ENCODE assay signal across 8 cellular contexts in genomic region chr20:52242237-52243230, GRCh38. TPM values are rescaled to one million over a fixed set of nuclear protein-coding genes. Genes with fewer than 3 reads are reported as not detected.
DNase-seq lines count a peak whose midpoint lies in the region; ATAC-seq and TF ChIP-seq lines count a peak whose summit lies in the region.

No MANE protein-coding gene starts in this region.

- POLR2A ChIA-PET in Panc1 (lab: Charles Lee) = no interaction called here

- in situ Hi-C loops in Panc1 (cut with HindIII; ENCODE audit: low pct_unique_long_range_greater_than_20kb, low sequenced_read_pairs) = no loop called here

- H3K36me3 ChIP-seq in H7 (replicated peaks; ENCODE audit: control insufficient read depth, insufficient read depth, low read length) (no peaks in the 10 kb centered on the region), Panc1 (ENCODE audit: control insufficient read depth, insufficient read depth, low read length) (no peaks in the 10 kb centered on the region), testis (ENCODE audit: low read depth, missing control alignments) (no peaks in the 10 kb centered on the region)

- H3K27ac ChIP-seq in Panc1 (ENCODE audit: low read length) (no peak overlapping the region), testis (no peak overlapping the region)

- intact Hi-C loops in Panc1 (cut with micrococcal nuclease; ENCODE audit: unreplicated experiment) (loop anchor here (2.0 kb wide), 1 partner anchor 136 kb away; no protein-coding TSS in a partner anchor), testis (cut with DNase I; ENCODE audit: low total_unique reads) (no loop called here)

- WGBS in testis, 2 donors = 63 to 69% methylated on average over 7 of the region's 7 CpGs

- no TSS peak for BruUV-seq in Panc1 (replicated peaks; lab: Mats Ljungman, UMichigan)

- CTCF ChIA-PET in Panc1 (lab: Charles Lee) = no interaction called here

- H3K4me1 ChIP-seq in Panc1 (ENCODE audit: control insufficient read depth, insufficient read depth, low read length) (no peaks in the 10 kb centered on the region), testis (no peaks in the 10 kb centered on the region)

- H3K27me3 ChIP-seq in H7 (ENCODE audit: control insufficient read depth, insufficient read depth, low read length) (no peaks in the 10 kb centered on the region), Panc1 (ENCODE audit: control insufficient read depth, insufficient read depth, low read length) (no peaks in the 10 kb centered on the region), testis (no peaks in the 10 kb centered on the region)

- no peaks in the 10 kb centered on the region for H3K9me3 ChIP-seq in Panc1 (ENCODE audit: control insufficient read depth, insufficient read depth, low read depth, low read length)
- no peaks in the 10 kb centered on the region for H3K9me3 ChIP-seq in testis

- no peak for TF ChIP-seq POLR2A in testis (IDR thresholded peaks at IDR 0.05)

- peak; percentile 7 for DNase-seq in AG08396 (ENCODE audit: low spot score)
- peak; percentile 22 for DNase-seq in H7
- peak; percentile 1 for DNase-seq in Panc1 (ENCODE audit: low read depth, low spot score)
- DNase-seq in fibroblast of peridontal ligament (ENCODE audit: extremely low read depth) = peak; percentile 58
- DNase-seq in testis = no peak
- no peak for DNase-seq in NCI-H187 treated with DMSO at 0.1 percent for 48 hours (lab: John Stamatoyannopoulos, UW)
- no peak for DNase-seq in HK-2 (ENCODE audit: unreplicated experiment)
- no peak for DNase-seq in iPS-NIHi7 (ENCODE audit: extremely low spot score)

- H3K4me3 ChIP-seq in H7 (ENCODE audit: insufficient read depth, low read depth, low read length) = no peak overlapping the region
- H3K4me3 ChIP-seq in Panc1 (ENCODE audit: low read depth in 2 of 2, low read length in 2 of 2) = no peak overlapping the region
- no peak overlapping the region for H3K4me3 ChIP-seq in testis

- ATAC-seq in Panc1 = no peak

- TF ChIP-seq CTCF in Panc1 (IDR thresholded peaks at IDR 0.05) (peak; percentile 49; the same call in 1 of the 2 replicates), testis (IDR thresholded peaks at IDR 0.05) (peak in 2 of 3 experiments; percentile 11 to 96)

RNA-seq across cellular contexts. Expression of gene ZFP64, which starts 51.0 kb away (rescaled TPM):
- 27.0 and 39.5 TPM in 2 replicates for total RNA-seq in H7 (2014; rRNA removed; shearing (Covaris generic))
- total RNA-seq in Panc1 (2021; ENCODE audit: unreplicated experiment) (18.4 TPM), testis (10 to 100 TPM; 16.4 to 24.8 TPM)
- 18.6 TPM for polyA plus RNA-seq in Panc1 (2012; ENCODE audit: insufficient read length)
- 33.6 TPM for polyA plus RNA-seq in testis (ENCODE audit: insufficient read depth, low read depth, low replicate concordance)

Comparison
In these comparisons a context has a peak if more than half of its experiments do, and no peak if none do; other contexts are left out.
1. DNase-seq: peak in AG08396 (single experiment), H7 (single experiment), Panc1 (single experiment) and fibroblast of peridontal ligament (single experiment); none in testis (single experiment), NCI-H187 treated with DMSO at 0.1 percent for 48 hours (single experiment), HK-2 (single experiment) and iPS-NIHi7 (single experiment).